20 cellular contexts compared by ENCODE assay signal in genomic region chr9:78938821-78939220, GRCh38.
A peak's percentile ranks its signal among the peaks of the same experiment; 100 is the strongest.
DNase-seq lines count a peak whose midpoint lies in the region; ATAC-seq and TF ChIP-seq lines count a peak whose summit lies in the region.
"Had no signal": no experiment of that assay in that cellular context is flagged by ENCODE, and none has a peak within 500 bp of the region (broad histone marks: within the 10 kb centered on the region; RNA-seq: fewer than 3 reads in every experiment).

No MANE protein-coding gene starts in this region.

- H3K18ac ChIP-seq in IMR-90 (ENCODE audit: low read depth, low read length), result no peak overlapping the region

- H3K79me2 ChIP-seq in PC-9 (ENCODE audit: low read depth), result no peaks in the 10 kb centered on the region

- H3K56ac ChIP-seq in IMR-90 (ENCODE audit: extremely low read depth, insufficient read depth, low read length), result no peak overlapping the region

- TF ChIP-seq CTCF in IMR-90 (conservative IDR thresholded peaks at IDR 0.05; ENCODE audit: low read depth, low read length) (no peak), PC-9 (conservative IDR thresholded peaks at IDR 0.05) (no peak)

- H2AFZ ChIP-seq in IMR-90 (replicated peaks; ENCODE audit: low read length, poor library complexity), result no peak overlapping the region
- H2AFZ ChIP-seq in PC-9, result no peak overlapping the region

- no peaks in the 10 kb centered on the region for H3K79me1 ChIP-seq in IMR-90 (ENCODE audit: low read depth in 1 of 2, low read length in 2 of 2)

- CTCF ChIA-PET in IMR-90 (lab: Yijun Ruan, JAX), result interaction anchor here (1.2 kb wide), 1 partner anchor 19 kb away, joined by 3 read pairs; no protein-coding TSS in a partner anchor
- CTCF ChIA-PET in PC-9 (lab: Charles Lee), result no interaction called here

- H3K27ac Mint-ChIP-seq in activated T-cell treated with anti-CD3 and anti-CD28 coated beads, Interleukin-2, amount 50 U/mL, for 72 hours, result no peak overlapping the region
- H3K27ac Mint-ChIP-seq: CD4-positive, CD25-positive, alpha-beta regulatory T cell; IgD-negative memory B cell had no signal

- intact Hi-C loops in IMR-90 (cut with micrococcal nuclease) (no loop called here), PC-9 (cut with micrococcal nuclease; ENCODE audit: unreplicated experiment) (loop anchor here (10.0 kb wide), 1 partner anchor 86 kb away; no protein-coding TSS in a partner anchor)

- H3F3A ChIP-seq in PC-9 (ENCODE audit: insufficient read depth, low read depth), result no peaks in the 10 kb centered on the region

- no peak overlapping the region for H4K8ac ChIP-seq in IMR-90 (ENCODE audit: low read depth in 2 of 2, low read length in 2 of 2)

- no peaks in the 10 kb centered on the region for H3K36me3 Mint-ChIP-seq in activated T-cell treated with anti-CD3 and anti-CD28 coated beads, Interleukin-2, amount 50 U/mL, for 72 hours (ENCODE audit: insufficient read depth in 2 of 2)
- H3K36me3 Mint-ChIP-seq: CD4-positive, CD25-positive, alpha-beta regulatory T cell; CD8-positive, alpha-beta memory T cell; IgD-negative memory B cell had no signal

- H3K27me3 Mint-ChIP-seq in activated T-cell treated with anti-CD3 and anti-CD28 coated beads, Interleukin-2, amount 50 U/mL, for 72 hours (ENCODE audit: low read depth), result no peaks in the 10 kb centered on the region
- H3K27me3 Mint-ChIP-seq: CD4-positive, CD25-positive, alpha-beta regulatory T cell; IgD-negative memory B cell had no signal

- peaks cover 1 to 2% of the 10 kb centered on the region in 2 donors for H3K9me3 Mint-ChIP-seq in activated T-cell treated with anti-CD3 and anti-CD28 coated beads, Interleukin-2, amount 50 U/mL, for 72 hours
- H3K9me3 Mint-ChIP-seq: IgD-negative memory B cell had no signal

- no peaks in the 10 kb centered on the region for H3K9me1 ChIP-seq in IMR-90 (ENCODE audit: insufficient read depth, low read length)

- in situ Hi-C loops in IMR-90 (cut with MboI; ENCODE audit: low sequenced_read_pairs), result no loop called here

- H4K20me1 ChIP-seq in IMR-90 (ENCODE audit: insufficient read depth, low read length), result no peaks in the 10 kb centered on the region
- no peaks in the 10 kb centered on the region for H4K20me1 ChIP-seq in PC-9 (ENCODE audit: insufficient read depth)

- H2BK120ac ChIP-seq in IMR-90 (ENCODE audit: low read depth, low read length), result no peak overlapping the region

- H3K27ac ChIP-seq in IMR-90 (ENCODE audit: insufficient read depth, low read length) (no peak overlapping the region), PC-9 (no peak overlapping the region)

- no peak overlapping the region for H2AK5ac ChIP-seq in IMR-90 (ENCODE audit: low read depth, low read length)

- H3K4me1 Mint-ChIP-seq in activated T-cell treated with anti-CD3 and anti-CD28 coated beads, Interleukin-2, amount 50 U/mL, for 72 hours (ENCODE audit: low read depth), result no peaks in the 10 kb centered on the region
- H3K4me1 Mint-ChIP-seq: CD4-positive, CD25-positive, alpha-beta regulatory T cell; CD8-positive, alpha-beta memory T cell had no signal

- no peak overlapping the region for H2AK9ac ChIP-seq in IMR-90 (replicated peaks; ENCODE audit: low read depth, low read length, poor library complexity)

- no peaks in the 10 kb centered on the region for H3K9me2 ChIP-seq in PC-9 (ENCODE audit: insufficient read depth)

- DNase-seq in AG20443 (ENCODE audit: low spot score) (peak; percentile 30), GM04504 (ENCODE audit: low read depth) (peak; percentile 52), IMR-90 (no peak), fibroblast of gingiva (ENCODE audit: low read depth) (peak; percentile 4), PC-9 (no peak), occipital lobe (lab: John Stamatoyannopoulos, UW) (no peak)
- DNase-seq in activated T-cell treated with anti-CD3 and anti-CD28 coated beads, Interleukin-2, amount 50 U/mL, for 72 hours, result no peak
- DNase-seq: ACHN; BE2C; C1 segment of cervical spinal cord; CD4-positive, CD25-positive, alpha-beta regulatory T cell; CD8-positive, alpha-beta memory T cell; DMS53; DND-41; HCEC 1CT; Karpas-422; KBM-7 had no signal

- no peak overlapping the region for H3K14ac ChIP-seq in IMR-90 (replicated peaks; ENCODE audit: low read depth, low read length)

- H3K36me3 ChIP-seq in IMR-90 (ENCODE audit: control insufficient read depth, insufficient read depth, low read length) (no peaks in the 10 kb centered on the region), PC-9 (ENCODE audit: low read depth) (no peaks in the 10 kb centered on the region)
- H3K36me3 ChIP-seq: BE2C had no signal

- no peak overlapping the region for H4K91ac ChIP-seq in IMR-90 (ENCODE audit: insufficient read depth, low read depth, low read length)

- no peaks in the 10 kb centered on the region for H3K27me3 ChIP-seq in IMR-90 (ENCODE audit: control insufficient read depth, insufficient read depth, low read length)
- no peaks in the 10 kb centered on the region for H3K27me3 ChIP-seq in PC-9 (ENCODE audit: insufficient read depth, low read depth)
- H3K27me3 ChIP-seq: BE2C had no signal

- H4K5ac ChIP-seq in IMR-90 (ENCODE audit: low read depth, low read length), result no peak overlapping the region

- no peak for TF ChIP-seq RAD21 in IMR-90 (IDR thresholded peaks at IDR 0.05; ENCODE audit: low read length)

- TF ChIP-seq POLR2A in IMR-90 (IDR thresholded peaks at IDR 0.05; ENCODE audit: low read depth, low read length), result no peak

- H3K9me3 ChIP-seq in IMR-90 (ENCODE audit: control insufficient read depth, insufficient read depth, low read length) (no peaks in the 10 kb centered on the region), PC-9 (ENCODE audit: insufficient read depth, low read depth) (no peaks in the 10 kb centered on the region)
- H3K9me3 ChIP-seq: BE2C had no signal

- POLR2A ChIA-PET in IMR-90 (lab: Charles Lee; ENCODE audit: unreplicated experiment) (no interaction called here), PC-9 (lab: Charles Lee; ENCODE audit: unreplicated experiment) (no interaction called here)

- peaks cover 2% of the 10 kb centered on the region; the same call in 1 of the 2 replicates for H3K4me1 ChIP-seq in IMR-90 (ENCODE audit: control insufficient read depth, insufficient read depth, low read length)
- H3K4me1 ChIP-seq in PC-9 (replicated peaks; ENCODE audit: insufficient read depth), result no peaks in the 10 kb centered on the region
- H3K4me1 ChIP-seq: BE2C had no signal

- H2BK5ac ChIP-seq in IMR-90 (ENCODE audit: low read depth, low read length, poor library complexity, severe bottlenecking), result no peak overlapping the region

- no peak overlapping the region for H3K9ac ChIP-seq in IMR-90 (ENCODE audit: low read depth, low read length)

- no peak overlapping the region for H2BK15ac ChIP-seq in IMR-90 (ENCODE audit: low read depth, low read length)

- peak overlapping the region; percentile 29 for H2BK20ac ChIP-seq in IMR-90 (ENCODE audit: low read depth, low read length)

- ATAC-seq in IMR-90 (ENCODE audit: low read depth) (no peak), GM19452 (IDR thresholded peaks at IDR 0.05; ENCODE audit: unreplicated experiment) (no peak)
- no peak for ATAC-seq in activated T-cell treated with anti-CD3 and anti-CD28 coated beads, Interleukin-2, amount 50 U/mL, for 72 hours (replicated peaks in 1 of 2)
- ATAC-seq: GM12878 had no signal

- H3K4ac ChIP-seq in IMR-90 (ENCODE audit: low read depth, low read length), result no peak overlapping the region

- H3K23ac ChIP-seq in IMR-90 (ENCODE audit: low read depth, low read length), result no peak overlapping the region

- no CpG with 5 or more reads among the region's 4 CpGs for WGBS in IMR-90 (ENCODE audit: extremely low coverage in 2 of 2, insufficient read length in 1 of 2), 2 experiments

- dilution Hi-C loops in IMR-90 (cut with HindIII; ENCODE audit: low sequenced_read_pairs, unreplicated experiment), result no loop called here

- no TSS peak for BruUV-seq in IMR-90 (replicated peaks; lab: Mats Ljungman, UMichigan)
- no TSS peak for BruUV-seq in PC-9 (replicated peaks; lab: Mats Ljungman, UMichigan)

- no peak overlapping the region for H3K4me3 Mint-ChIP-seq in activated T-cell treated with anti-CD3 and anti-CD28 coated beads, Interleukin-2, amount 50 U/mL, for 72 hours
- H3K4me3 Mint-ChIP-seq: CD4-positive, CD25-positive, alpha-beta regulatory T cell; CD8-positive, alpha-beta memory T cell; IgD-negative memory B cell had no signal

- no peak overlapping the region for H3K4me2 ChIP-seq in IMR-90 (ENCODE audit: low read depth, low read length)
- H3K4me2 ChIP-seq in PC-9, result no peak overlapping the region

- H3K4me3 ChIP-seq in IMR-90 (ENCODE audit: insufficient read depth, low read depth, low read length) (no peak overlapping the region), PC-9 (no peak overlapping the region)
- H3K4me3 ChIP-seq: GM12878 had no signal

TF ChIP-seq in IMR-90, 13 proteins besides CTCF, POLR2A, EP300 and RAD21 (continues in another document):
- no peak for TF ChIP-seq RCOR1 (IDR thresholded peaks at IDR 0.05; ENCODE audit: insufficient replicate concordance, low read length)
- no peak for TF ChIP-seq CHD1 (IDR thresholded peaks at IDR 0.05; ENCODE audit: low read depth, low read length)
- TF ChIP-seq ELK1 (IDR thresholded peaks at IDR 0.05; ENCODE audit: borderline replicate concordance, low read depth, low read length), result no peak
- TF ChIP-seq CEBPB (IDR thresholded peaks at IDR 0.05; ENCODE audit: low read depth, low read length), result no peak
- no peak for TF ChIP-seq USF2 (IDR thresholded peaks at IDR 0.05; ENCODE audit: low read depth, low read length)
- TF ChIP-seq FOS (IDR thresholded peaks at IDR 0.05; ENCODE audit: low read depth, low read length), result no peak
- no peak for TF ChIP-seq RFX5 (IDR thresholded peaks at IDR 0.05; ENCODE audit: low read depth, low read length)
- TF ChIP-seq BHLHE40 (IDR thresholded peaks at IDR 0.05; ENCODE audit: low read depth, low read length), result no peak
- no peak for TF ChIP-seq MXI1 (IDR thresholded peaks at IDR 0.05; ENCODE audit: borderline replicate concordance, low read depth, low read length)
- no peak for TF ChIP-seq SMC3 (IDR thresholded peaks at IDR 0.05; ENCODE audit: low read depth, low read length)
- TF ChIP-seq MAZ (IDR thresholded peaks at IDR 0.05; ENCODE audit: borderline replicate concordance, low read depth, low read length), result no peak

Comparison
In these comparisons a context has a peak if more than half of its experiments do, and no peak if none do; other contexts are left out.
1. DNase-seq: peak in AG20443 (single experiment), GM04504 (single experiment) and fibroblast of gingiva (single experiment); none in IMR-90 (single experiment), PC-9 (0 of 2), occipital lobe (single experiment) and activated T-cell treated with anti-CD3 and anti-CD28 coated beads, Interleukin-2, amount 50 U/mL, for 72 hours (0 of 2).